In genomic region chr19:17035842-17036424, GRCh38 we compare ENCODE assay signal across 13 cellular contexts. TPM values are rescaled to one million over a fixed set of nuclear protein-coding genes. Genes with fewer than 3 reads are reported as not detected.
DNase-seq lines count a peak whose midpoint lies in the region; ATAC-seq lines count a peak whose summit lies in the region.
"Had no signal": no experiment of that assay in that cellular context is flagged by ENCODE, and none has a peak within 500 bp of the region (broad histone marks: within the 10 kb centered on the region; RNA-seq: fewer than 3 reads in every experiment).

No MANE protein-coding gene starts in this region.

- H3K36me3 ChIP-seq in BLaER1 treated with 17β-estradiol and CSF1 and Interleukin-3, amounts not matched to agents 10 nM and 100 nM = no peaks in the 10 kb centered on the region

- H3K4me1 ChIP-seq in BLaER1 treated with 17β-estradiol and CSF1 and Interleukin-3, amounts not matched to agents 10 nM and 100 nM = peaks cover 13 to 32% (median 23%) of the 10 kb centered on the region in 10 experiments
- H3K4me1 ChIP-seq in right cardiac atrium (ENCODE audit: control insufficient read depth, insufficient read depth, low read length) = no peaks in the 10 kb centered on the region
- H3K4me1 ChIP-seq: foreskin keratinocyte had no signal

- DNase-seq in Kasumi-1 (lab: John Stamatoyannopoulos, UW) = peak; percentile 57 to 70
- DNase-seq in SKM-1 treated with dmso at 0.1 percent for 144 hours (lab: John Stamatoyannopoulos, UW; ENCODE audit: unreplicated experiment) = peak; percentile 73
- peak in 2 of 3 donors; percentile 38 to 74 for DNase-seq in right cardiac atrium
- DNase-seq in HK-2 (ENCODE audit: unreplicated experiment) = no peak
- no peak for DNase-seq in DMS153 (lab: John Stamatoyannopoulos, UW)
- no peak for DNase-seq in activated effector memory CD4-positive, alpha-beta T cell treated with anti-CD3 and anti-CD28 coated beads, Interleukin-2, amount 50 U/mL, for 16 hours
- DNase-seq: activated CD4-positive, alpha-beta T cell treated with anti-CD3 and anti-CD28 coated beads, Interleukin-2, amount 50 U/mL, for 1 hour; foreskin keratinocyte; NCI-H187 treated with DMSO at 0.1 percent for 48 hours; NCI-H748 treated with DMSO at 0.1 percent for 48 hours had no signal

- peak overlapping the region in 2 of 11 experiments; percentile 30 to 47; a peak in 2 of 22 replicates for H3K9ac ChIP-seq in BLaER1 treated with 17β-estradiol and CSF1 and Interleukin-3, amounts not matched to agents 10 nM and 100 nM

- 80% methylated on average over 15 of the region's 15 CpGs for WGBS in right cardiac atrium

- H3K4me2 ChIP-seq in BLaER1 treated with 17β-estradiol and CSF1 and Interleukin-3, amounts not matched to agents 10 nM and 100 nM = peak overlapping the region; percentile 15 to 85 (median 56)

- peak; percentile 14 to 22 for ATAC-seq in right cardiac atrium
- ATAC-seq in GM21528 (IDR thresholded peaks at IDR 0.05; ENCODE audit: low FRiP score, unreplicated experiment) = no peak
- ATAC-seq: activated T-helper 17 cell treated with anti-CD3 and anti-CD28 coated beads, Interleukin-2, amount 50 U/mL, for 72 hours; foreskin keratinocyte had no signal

- no peaks in the 10 kb centered on the region for H4K20me1 ChIP-seq in BLaER1 treated with 17β-estradiol and CSF1 and Interleukin-3, amounts not matched to agents 10 nM and 100 nM

- H3K9me3 ChIP-seq in BLaER1 treated with 17β-estradiol and CSF1 and Interleukin-3, amounts not matched to agents 10 nM and 100 nM (replicated peaks in 1 of 11) = no peaks in the 10 kb centered on the region
- H3K9me3 ChIP-seq in right cardiac atrium (ENCODE audit: control insufficient read depth, low read length) = no peaks in the 10 kb centered on the region

- H3K4me3 ChIP-seq in BLaER1 treated with 17β-estradiol and CSF1 and Interleukin-3, amounts not matched to agents 10 nM and 100 nM = peak overlapping the region in 2 of 10 experiments; percentile 16 to 18; a peak in 2 of 20 replicates
- no peak overlapping the region for H3K4me3 ChIP-seq in right cardiac atrium (ENCODE audit: low read length)

- intact Hi-C loops in right cardiac atrium (cut with DNase I) = no loop called here

- H3K27me3 ChIP-seq in BLaER1 treated with 17β-estradiol and CSF1 and Interleukin-3, amounts not matched to agents 10 nM and 100 nM = no peaks in the 10 kb centered on the region
- no peaks in the 10 kb centered on the region for H3K27me3 ChIP-seq in right cardiac atrium (ENCODE audit: control insufficient read depth, insufficient read depth)

- peak overlapping the region in 8 of 11 experiments; percentile 12 to 51 (median 30); a peak in 12 of 22 replicates for H3K27ac ChIP-seq in BLaER1 treated with 17β-estradiol and CSF1 and Interleukin-3, amounts not matched to agents 10 nM and 100 nM
- no peak overlapping the region for H3K27ac ChIP-seq in right cardiac atrium (ENCODE audit: low read length)
- H3K27ac ChIP-seq: foreskin keratinocyte had no signal

RNA-seq across cellular contexts. Expression of gene CPAMD8, which starts 9.3 kb away (rescaled TPM):
- 10 to 100 TPM in 1 of 4 donors, 1 to 10 TPM in 3; 2.4 to 11.8 (median 8.0) TPM for total RNA-seq in right cardiac atrium
- 19.7 TPM for polyA plus RNA-seq in right cardiac atrium

RNA-seq across cellular contexts. Expression of gene HAUS8, which starts 39.3 kb away (rescaled TPM):
- 1 to 10 TPM; 3.3 to 6.1 (median 5.6) TPM for total RNA-seq in right cardiac atrium
- polyA plus RNA-seq in right cardiac atrium = 4.7 TPM

RNA-seq across cellular contexts. Expression of gene MYO9B, which starts 39.6 kb away (rescaled TPM):
- 10 to 100 TPM; 31.5 to 42.1 (median 36.6) TPM for total RNA-seq in right cardiac atrium
- polyA plus RNA-seq in right cardiac atrium = 30.0 TPM

Comparison
In these comparisons a context has a peak if more than half of its experiments do, and no peak if none do; other contexts are left out.
1. DNase-seq: peak in Kasumi-1 (2 of 2), SKM-1 treated with dmso at 0.1 percent for 144 hours (single experiment) and right cardiac atrium (2 of 3); none in HK-2 (single experiment), DMS153 (single experiment) and activated effector memory CD4-positive, alpha-beta T cell treated with anti-CD3 and anti-CD28 coated beads, Interleukin-2, amount 50 U/mL, for 16 hours (single experiment).